In the genomic region with DNA sequence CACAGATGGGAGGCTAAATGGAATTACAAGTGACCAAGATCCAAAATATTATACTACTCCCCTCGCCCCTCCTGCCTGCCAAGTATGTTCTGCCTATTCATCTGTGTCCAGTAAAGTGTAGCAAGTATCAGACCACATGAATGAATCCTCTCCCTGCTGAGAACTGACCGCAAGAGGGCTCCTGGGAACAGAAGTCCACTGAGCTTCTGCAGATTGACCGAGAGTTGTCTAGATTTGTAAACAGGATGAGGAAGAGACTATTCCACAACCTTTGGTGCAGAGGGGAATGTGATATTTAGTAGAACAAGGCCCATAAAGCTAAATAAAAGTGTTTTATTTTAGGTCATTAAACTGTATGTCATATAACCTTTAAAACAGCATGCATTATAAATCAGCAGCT, we compare ENCODE assay signal across 10 cellular contexts.
DNase-seq lines count a peak whose midpoint lies in the region; ATAC-seq and TF ChIP-seq lines count a peak whose summit lies in the region.
"Had no signal": no experiment of that assay in that cellular context is flagged by ENCODE, and none has a peak within 500 bp of the region (broad histone marks: within the 10 kb centered on the region; RNA-seq: fewer than 3 reads in every experiment).

No MANE protein-coding gene starts in this region.

- H3K4me1 ChIP-seq in right atrium auricular region, result no peaks in the 10 kb centered on the region

- ATAC-seq in Right ventricle myocardium inferior, result no peak
- ATAC-seq in left lobe of liver, result peak; percentile 89
- no peak for ATAC-seq in activated naive CD4-positive, alpha-beta T cell treated with anti-CD3 and anti-CD28 coated beads, Interleukin-2, amount 50 U/mL, for 72 hours
- no peak for ATAC-seq in GM19324 (IDR thresholded peaks at IDR 0.05; ENCODE audit: low FRiP score, unreplicated experiment)
- ATAC-seq: CD8-positive, alpha-beta T cell had no signal

- DNase-seq in Right ventricle myocardium inferior (ENCODE audit: missing footprints) (peak; percentile 32), right atrium auricular region (ENCODE audit: low spot score) (no peak), astrocyte of the cerebellum (ENCODE audit: low read depth) (peak; percentile 38), left lobe of liver (ENCODE audit: low spot score) (peak; percentile 46), NCI-H2171 treated with DMSO at 0.1 percent for 48 hours (lab: John Stamatoyannopoulos, UW) (no peak), NCI-H774 (lab: John Stamatoyannopoulos, UW) (no peak)
- no peak for DNase-seq in activated naive CD4-positive, alpha-beta T cell treated with anti-CD3 and anti-CD28 coated beads, Interleukin-2, amount 50 U/mL, for 72 hours (ENCODE audit: low spot score in 2 of 2)
- DNase-seq: activated naive CD4-positive, alpha-beta T cell treated with anti-CD3 and anti-CD28 coated beads, Interleukin-2, amount 50 U/mL, for 16 hours; CD8-positive, alpha-beta T cell had no signal

- in situ Hi-C loops in astrocyte of the cerebellum (cut with HindIII; ENCODE audit: low sequenced_read_pairs), result no loop called here

- H3K9me3 ChIP-seq in right atrium auricular region, result no peaks in the 10 kb centered on the region

- no peaks in the 10 kb centered on the region for H3K27me3 ChIP-seq in right atrium auricular region

- H3K36me3 ChIP-seq in right atrium auricular region, result no peaks in the 10 kb centered on the region

- no peak overlapping the region for H3K27ac ChIP-seq in right atrium auricular region

- H3K9me3 Mint-ChIP-seq in activated naive CD4-positive, alpha-beta T cell treated with anti-CD3 and anti-CD28 coated beads, Interleukin-2, amount 50 U/mL, for 72 hours, result peaks cover 4 to 11% of the 10 kb centered on the region in 2 donors

- H3K36me3 Mint-ChIP-seq in activated naive CD4-positive, alpha-beta T cell treated with anti-CD3 and anti-CD28 coated beads, Interleukin-2, amount 50 U/mL, for 72 hours, result peaks cover 0 to 8% of the 10 kb centered on the region in 2 donors
- H3K36me3 Mint-ChIP-seq: CD8-positive, alpha-beta T cell had no signal

- intact Hi-C loops in Right ventricle myocardium inferior (cut with DNase I), result no loop called here

- no peak overlapping the region for H3K27ac Mint-ChIP-seq in activated naive CD4-positive, alpha-beta T cell treated with anti-CD3 and anti-CD28 coated beads, Interleukin-2, amount 50 U/mL, for 72 hours
- H3K27ac Mint-ChIP-seq: CD8-positive, alpha-beta T cell had no signal

- H3K4me3 ChIP-seq in right atrium auricular region (no peak overlapping the region), astrocyte of the cerebellum (ENCODE audit: low read depth, low read length) (no peak overlapping the region)

- TF ChIP-seq CTCF in right atrium auricular region (IDR thresholded peaks at IDR 0.05) (peak in 1 of 2 donors; percentile 40), astrocyte of the cerebellum (IDR thresholded peaks at IDR 0.05; ENCODE audit: low read depth, low read length, missing control alignments) (peak; percentile 38)

Comparison
In these comparisons a context has a peak if more than half of its experiments do, and no peak if none do; other contexts are left out.
1. DNase-seq: peak in Right ventricle myocardium inferior (single experiment), astrocyte of the cerebellum (single experiment) and left lobe of liver (single experiment); none in right atrium auricular region (single experiment), NCI-H2171 treated with DMSO at 0.1 percent for 48 hours (single experiment), activated naive CD4-positive, alpha-beta T cell treated with anti-CD3 and anti-CD28 coated beads, Interleukin-2, amount 50 U/mL, for 72 hours (0 of 2) and NCI-H774 (single experiment).